In the genomic region with DNA sequence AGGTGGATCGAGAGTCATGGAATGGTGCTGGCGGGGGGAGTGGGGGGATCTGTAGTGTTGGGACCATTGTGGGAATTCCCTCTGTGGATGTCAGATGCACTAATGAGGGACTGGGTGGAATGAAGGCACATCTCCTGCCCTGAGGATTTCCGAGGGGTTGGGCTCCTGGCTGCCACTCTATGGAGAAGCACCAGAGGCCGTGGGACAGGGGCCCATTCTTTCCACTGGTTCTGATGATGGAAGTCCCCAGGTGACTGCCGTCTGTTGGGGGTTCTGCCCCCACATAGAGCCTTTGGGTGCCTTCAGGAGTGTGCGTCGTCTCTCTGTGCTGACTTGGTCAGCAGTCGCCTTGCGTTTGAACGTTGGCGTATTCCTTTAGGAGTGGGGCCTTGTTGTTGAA, we compare ENCODE assay signal across 22 cellular contexts.
"Had no signal": no experiment of that assay in that cellular context is flagged by ENCODE, and none has a peak within 500 bp of the region (broad histone marks: within the 10 kb centered on the region; RNA-seq: fewer than 3 reads in every experiment).

No MANE protein-coding gene starts in this region.

- H3K27ac ChIP-seq: SJSA1, SK-N-MC had no signal

- DNase-seq: IMR-90, Kasumi-1, KG1, MM.1S, NCI-H1092 treated with DMSO at 0.1 percent for 48 hours, NCI-H1436, NCI-H187, NCI-H2029, NCI-H2081 treated with DMSO at 0.1 percent for 48 hours, NCI-H2171, NCI-H226, NCI-H446, NCI-H510A, NCI-H524 treated with DMSO at 0.1 percent for 48 hours, NCI-H69, NCI-H774, Right ventricle myocardium superior, RPMI8226, SIG-M5 had no signal

- H3K4me1 ChIP-seq: SJSA1 had no signal

- H3K4me3 ChIP-seq: SJSA1, SK-N-MC had no signal

- ATAC-seq: HepG2 had no signal

- H3K36me3 ChIP-seq: SJSA1 had no signal

- H3K27me3 ChIP-seq: SJSA1 had no signal
